In genomic region chrX:129360175-129360574, GRCh38 we compare ENCODE assay signal across 9 cellular contexts.
DNase-seq lines count a peak whose midpoint lies in the region; ATAC-seq and TF ChIP-seq lines count a peak whose summit lies in the region.
"Had no signal": no experiment of that assay in that cellular context is flagged by ENCODE, and none has a peak within 500 bp of the region (broad histone marks: within the 10 kb centered on the region; RNA-seq: fewer than 3 reads in every experiment).

No MANE protein-coding gene starts in this region.

- H3K9me3 ChIP-seq in SK-N-SH (no peaks in the 10 kb centered on the region), breast epithelium (no peaks in the 10 kb centered on the region), right lobe of liver (no peaks in the 10 kb centered on the region), thoracic aorta (no peaks in the 10 kb centered on the region)

- no peaks in the 10 kb centered on the region for H3F3A ChIP-seq in SK-N-SH (replicated peaks; ENCODE audit: insufficient read depth)

- TF ChIP-seq POLR2A in breast epithelium (IDR thresholded peaks at IDR 0.05) (no peak), right lobe of liver (IDR thresholded peaks at IDR 0.05) (no peak)

- peak; percentile 69 for TF ChIP-seq CTCF in SK-N-SH (IDR thresholded peaks at IDR 0.05)
- TF ChIP-seq CTCF in breast epithelium (IDR thresholded peaks at IDR 0.05): peak in 2 of 3 donors; percentile 19 to 22
- peak; percentile 58 to 65 (median 65) for TF ChIP-seq CTCF in right lobe of liver (IDR thresholded peaks at IDR 0.05)
- TF ChIP-seq CTCF in thoracic aorta (IDR thresholded peaks at IDR 0.05): peak; percentile 28

- H3K27ac ChIP-seq in SK-N-SH (ENCODE audit: low read depth in 2 of 2, low read length in 1 of 2): no peak overlapping the region
- no peak overlapping the region for H3K27ac ChIP-seq in breast epithelium
- no peak overlapping the region for H3K27ac ChIP-seq in right lobe of liver
- no peak overlapping the region for H3K27ac ChIP-seq in thoracic aorta
- H3K27ac ChIP-seq: epithelial cell of prostate had no signal

- DNase-seq in SKM-1 treated with dmso at 0.1 percent for 144 hours (lab: John Stamatoyannopoulos, UW; ENCODE audit: unreplicated experiment) (peak; percentile 55), SKM-1 (lab: John Stamatoyannopoulos, UW; ENCODE audit: unreplicated experiment) (no peak), KBM-7 (peak; percentile 82), SK-N-SH (peak; percentile 20), breast epithelium (ENCODE audit: low spot score in 2 of 2) (no peak), right lobe of liver (peak in 2 of 3 donors; percentile 19 to 46), thoracic aorta (ENCODE audit: low spot score) (no peak)

- H3K79me2 ChIP-seq in SK-N-SH (ENCODE audit: insufficient read depth): no peaks in the 10 kb centered on the region

- H3K27me3 ChIP-seq in SK-N-SH (ENCODE audit: insufficient read depth) (no peaks in the 10 kb centered on the region), breast epithelium (no peaks in the 10 kb centered on the region), right lobe of liver (no peaks in the 10 kb centered on the region), thoracic aorta (replicated peaks; ENCODE audit: insufficient read depth) (no peaks in the 10 kb centered on the region)

- CTCF ChIA-PET in SK-N-SH (lab: Yijun Ruan, JAX): interaction anchor here (0.6 to 1.0 kb wide), 5 partner anchors 10 to 1254 kb away, joined by 3 to 5 read pairs (median 3); no protein-coding TSS in a partner anchor

- 0% methylated on average over 5 of the region's 5 CpGs for WGBS in SK-N-SH (ENCODE audit: low lambda C conversion rate)
- 8% methylated on average over 5 of the region's 5 CpGs for WGBS in right lobe of liver (ENCODE audit: insufficient coverage, low coverage, low lambda C conversion rate, missing lambda C conversion rate)

- no peaks in the 10 kb centered on the region for H3K9me2 ChIP-seq in SK-N-SH

- no peak overlapping the region for H2AFZ ChIP-seq in SK-N-SH (ENCODE audit: low read depth)

- peak; percentile 71 for TF ChIP-seq RAD21 in SK-N-SH (IDR thresholded peaks at IDR 0.05; ENCODE audit: low read length)

- intact Hi-C loops in breast epithelium (cut with DNase I; ENCODE audit: low total_unique reads): no loop called here
- intact Hi-C loops in right lobe of liver (cut with DNase I): no loop called here

- no peak overlapping the region for H3K4me2 ChIP-seq in SK-N-SH

- ATAC-seq in GM21825 (IDR thresholded peaks at IDR 0.05; ENCODE audit: unreplicated experiment) (peak; percentile 82), right lobe of liver (peak; percentile 73 to 89 (median 86)), thoracic aorta (ENCODE audit: insufficient number of reproducible peaks, low FRiP score, low read depth) (no peak)

- H3K36me3 ChIP-seq in SK-N-SH (replicated peaks in 1 of 2; ENCODE audit: control insufficient read depth in 1 of 2, insufficient read depth in 2 of 2, low read length in 1 of 2): no peaks in the 10 kb centered on the region
- no peaks in the 10 kb centered on the region for H3K36me3 ChIP-seq in breast epithelium
- no peaks in the 10 kb centered on the region for H3K36me3 ChIP-seq in right lobe of liver
- H3K36me3 ChIP-seq in thoracic aorta: no peaks in the 10 kb centered on the region

- H3K9ac ChIP-seq in SK-N-SH: no peak overlapping the region

- no peaks in the 10 kb centered on the region for H3K4me1 ChIP-seq in SK-N-SH (ENCODE audit: control insufficient read depth in 1 of 2, insufficient read depth in 2 of 2, low read depth in 1 of 2, low read length in 1 of 2)
- H3K4me1 ChIP-seq in breast epithelium: no peaks in the 10 kb centered on the region
- no peaks in the 10 kb centered on the region for H3K4me1 ChIP-seq in right lobe of liver
- H3K4me1 ChIP-seq in thoracic aorta (ENCODE audit: control insufficient read depth in 1 of 2, low read depth in 2 of 2): no peaks in the 10 kb centered on the region

- no peaks in the 10 kb centered on the region for H4K20me1 ChIP-seq in SK-N-SH (ENCODE audit: insufficient read depth)

- POLR2A ChIA-PET in SK-N-SH (lab: Yijun Ruan, JAX): no interaction called here

- no peak overlapping the region for H3K4me3 ChIP-seq in SK-N-SH (ENCODE audit: low read depth in 2 of 2, low read length in 1 of 2)
- no peak overlapping the region for H3K4me3 ChIP-seq in breast epithelium
- H3K4me3 ChIP-seq in right lobe of liver: no peak overlapping the region
- no peak overlapping the region for H3K4me3 ChIP-seq in thoracic aorta

- no peak for TF ChIP-seq EP300 in SK-N-SH (IDR thresholded peaks at IDR 0.05; ENCODE audit: borderline replicate concordance in 1 of 2, low read depth in 1 of 2, low read length in 1 of 2)

- in situ Hi-C loops in KBM-7 (cut with MboI; ENCODE audit: low pct_unique_long_range_greater_than_20kb, low sequenced_read_pairs): no loop called here

TF ChIP-seq in SK-N-SH, 30 proteins besides CTCF, POLR2A, EP300 and RAD21:
- TF ChIP-seq SMC3 (IDR thresholded peaks at IDR 0.05; ENCODE audit: low read depth, low read length): peak; percentile 40
- TF ChIP-seq TAF1 (IDR thresholded peaks at IDR 0.05; ENCODE audit: borderline replicate concordance, low read depth, low read length): no peak

Comparison
In these comparisons a context has a peak if more than half of its experiments do, and no peak if none do; other contexts are left out.
1. DNase-seq: peak in SKM-1 treated with dmso at 0.1 percent for 144 hours (single experiment), KBM-7 (single experiment), SK-N-SH (single experiment) and right lobe of liver (2 of 3); none in SKM-1 (single experiment), breast epithelium (0 of 2) and thoracic aorta (single experiment).
2. Peak in every context shown above with its lines, with median percentiles within 50 percentile points of each other: CTCF ChIP-seq.